25 cellular contexts compared by ENCODE assay signal in the genomic region with DNA sequence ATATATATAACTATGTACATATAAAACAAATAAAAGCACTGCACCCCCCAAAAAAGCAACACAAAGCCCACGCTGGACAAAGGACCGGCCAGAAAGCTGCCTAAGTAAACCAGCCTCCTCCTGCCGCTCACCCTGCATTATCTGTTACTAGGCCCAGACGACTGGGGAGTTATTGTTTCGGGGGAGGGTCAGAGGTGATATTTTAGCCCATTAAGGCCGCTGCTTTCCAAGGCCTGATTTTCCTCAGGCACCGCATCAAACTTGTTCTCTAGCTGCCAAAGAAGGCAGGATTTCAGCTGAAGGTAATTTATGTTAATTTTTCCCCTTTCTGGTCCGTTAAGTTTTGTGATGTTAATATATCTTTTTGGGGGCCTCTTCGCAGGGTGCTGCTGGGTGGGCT. TPM values are rescaled to one million over a fixed set of nuclear protein-coding genes. Genes with fewer than 3 reads are reported as not detected.
DNase-seq lines count a peak whose midpoint lies in the region; ATAC-seq, FAIRE-seq and TF ChIP-seq lines count a peak whose summit lies in the region.
"Had no signal": no experiment of that assay in that cellular context is flagged by ENCODE, and none has a peak within 500 bp of the region (broad histone marks: within the 10 kb centered on the region; RNA-seq: fewer than 3 reads in every experiment).

No MANE protein-coding gene starts in this region.

- H3K27me3 ChIP-seq in cardiac muscle cell, result no peaks in the 10 kb centered on the region
- H3K27me3 ChIP-seq in H1 (replicated peaks in 1 of 4; ENCODE audit: control insufficient read depth in 3 of 4, extremely low read depth in 1 of 4, insufficient read depth in 3 of 4, low read length in 3 of 4), result no peaks in the 10 kb centered on the region
- no peaks in the 10 kb centered on the region for H3K27me3 ChIP-seq in mesendoderm (ENCODE audit: insufficient read depth, low read length, poor library complexity)
- H3K27me3 ChIP-seq: BLaER1, Peyer's patch, SJCRH30 had no signal

- H3K4ac ChIP-seq in H1 (replicated peaks; ENCODE audit: insufficient read length, low read depth, low read length) (no peak overlapping the region), mesendoderm (ENCODE audit: low read depth, low read length) (no peak overlapping the region)

- TF ChIP-seq EP300 in H1 (IDR thresholded peaks at IDR 0.05; ENCODE audit: borderline replicate concordance in 1 of 2, low read depth in 2 of 2, low read length in 2 of 2), result no peak

- FAIRE-seq in H1 (lab: Jason Lieb, UNC), result no peak
- FAIRE-seq: GM12878 had no signal

- intact Hi-C loops in Right ventricle myocardium superior (cut with DNase I), result no loop called here

- H3K18ac ChIP-seq in H1 (ENCODE audit: extremely low read depth, low read length), result peak overlapping the region; percentile 86; the same call in 1 of the 2 replicates
- H3K18ac ChIP-seq in mesendoderm (ENCODE audit: low read length), result peak overlapping the region; percentile 43

- H3K14ac ChIP-seq in H1 (ENCODE audit: insufficient read length), result no peak overlapping the region

- H3K27ac ChIP-seq in cardiac muscle cell (peak overlapping the region; percentile 36), H1 (ENCODE audit: low read depth, low read length) (peak overlapping the region; percentile 61), mesendoderm (ENCODE audit: low read depth, low read length) (no peak overlapping the region)
- H3K27ac ChIP-seq: 22Rv1, BLaER1, GM23248, Peyer's patch, SJCRH30 had no signal

- POLR2A ChIA-PET in H1 (lab: Charles Lee; ENCODE audit: partially characterized antibody), result interaction anchor here (0.8 kb wide), 1 partner anchor 47 kb away, joined by 3 read pairs; no protein-coding TSS in a partner anchor

- H3K79me2 ChIP-seq in H1 (ENCODE audit: control insufficient read depth in 1 of 2, insufficient read depth in 2 of 2, low read length in 2 of 2), result no peaks in the 10 kb centered on the region
- no peaks in the 10 kb centered on the region for H3K79me2 ChIP-seq in mesendoderm (ENCODE audit: control insufficient read depth, insufficient read depth, low read length)

- no peak for ATAC-seq in Right ventricle myocardium superior (ENCODE audit: poor library complexity)
- ATAC-seq in HG03354 (IDR thresholded peaks at IDR 0.05; ENCODE audit: poor library complexity, severe bottlenecking, unreplicated experiment), result no peak
- ATAC-seq in HG03159 (IDR thresholded peaks at IDR 0.05; ENCODE audit: unreplicated experiment), result no peak
- ATAC-seq: GM12878 had no signal

- no peak overlapping the region for H4K8ac ChIP-seq in H1 (ENCODE audit: extremely low read depth, insufficient read depth, low read length)
- no peak overlapping the region for H4K8ac ChIP-seq in mesendoderm (ENCODE audit: low read depth, low read length)

- TF ChIP-seq CTCF in cardiac muscle cell (IDR thresholded peaks at IDR 0.05; ENCODE audit: low read depth, low read length) (no peak), H1 (IDR thresholded peaks at IDR 0.05; ENCODE audit: control extremely low read depth in 1 of 3, insufficient read depth in 1 of 3, low read depth in 1 of 3, low read length in 3 of 3) (no peak)

- H3K56ac ChIP-seq in H1 (replicated peaks; ENCODE audit: insufficient read length, low read depth, low read length), result no peak overlapping the region
- no peak overlapping the region for H3K56ac ChIP-seq in mesendoderm (ENCODE audit: low read length)

- CTCF ChIA-PET in H1 (lab: Charles Lee; ENCODE audit: partially characterized antibody), result interaction anchor here (0.8 to 2.2 kb wide), 5 partner anchors 11 to 360 kb away, joined by 3 to 6 read pairs (median 4); no protein-coding TSS in a partner anchor

- H3K23ac ChIP-seq in H1 (ENCODE audit: insufficient read length) (no peak overlapping the region), mesendoderm (ENCODE audit: low read length) (no peak overlapping the region)

- no peak for TF ChIP-seq RAD21 in H1 (IDR thresholded peaks at IDR 0.05 in 1 of 2, conservative IDR thresholded peaks at IDR 0.05 in 1 of 2; ENCODE audit: low read depth in 2 of 2, low read length in 2 of 2)

- H2BK5ac ChIP-seq in H1 (ENCODE audit: low read depth, low read length), result peak overlapping the region; percentile 37; the same call in 1 of the 2 replicates
- no peak overlapping the region for H2BK5ac ChIP-seq in mesendoderm (ENCODE audit: low read length)

- H3K9me3 ChIP-seq in cardiac muscle cell (ENCODE audit: low read depth) (no peaks in the 10 kb centered on the region), H1 (ENCODE audit: insufficient read depth in 2 of 2, low read depth in 1 of 2, low read length in 1 of 2) (no peaks in the 10 kb centered on the region)
- H3K9me3 ChIP-seq: BLaER1, Peyer's patch, SJCRH30 had no signal

- no peak overlapping the region for H4K91ac ChIP-seq in H1 (replicated peaks; ENCODE audit: insufficient read length, low read length)

- 0 out of 2 replicates have a peak overlapping the region, but pooled peaks have one; percentile 84 for H2BK12ac ChIP-seq in H1 (ENCODE audit: low read depth, low read length)

- no peak overlapping the region; a peak in 1 of 7 replicates for H3K9ac ChIP-seq in H1 (replicated peaks in 1 of 4; ENCODE audit: extremely low read depth in 1 of 4, low read depth in 3 of 4, low read length in 3 of 4)
- no peak overlapping the region for H3K9ac ChIP-seq in mesendoderm (ENCODE audit: low read length)
- H3K9ac ChIP-seq: BLaER1, GM23248 had no signal

- H3K23me2 ChIP-seq in H1 (ENCODE audit: low read depth, low read length), result no peaks in the 10 kb centered on the region

- H2BK15ac ChIP-seq in H1 (ENCODE audit: low read length), result no peak overlapping the region
- H2BK15ac ChIP-seq in mesendoderm (replicated peaks; ENCODE audit: low read depth), result no peak overlapping the region

- H2BK20ac ChIP-seq in H1 (ENCODE audit: low read length), result no peak overlapping the region

- no peak for DNase-seq in cardiac muscle cell (ENCODE audit: low read depth in 1 of 2, low spot score in 1 of 2)
- no peak for DNase-seq in Right ventricle myocardium superior
- DNase-seq in H1 (ENCODE audit: low read depth in 1 of 2, low spot score in 2 of 2), result no peak
- DNase-seq in mesendoderm, result no peak
- no peak for DNase-seq in NCI-H2227 treated with DMSO at 0.1 percent for 48 hours (lab: John Stamatoyannopoulos, UW)
- no peak for DNase-seq in occipital lobe (lab: John Stamatoyannopoulos, UW)
- DNase-seq: ACHN; CD4-positive, alpha-beta T cell; COR-L47; DND-41; GM23248; IMR-90; MV-4-11; NCI-H1105 treated with DMSO at 0.1 percent for 48 hours; NCI-H1694; NCI-H2081; NCI-H2171; NCI-H524 treated with DMSO at 0.1 percent for 48 hours; Peyer's patch; SJCRH30 had no signal

- H3K4me3 ChIP-seq in cardiac muscle cell, result no peak overlapping the region
- H3K4me3 ChIP-seq in H1 (ENCODE audit: extremely low read depth in 1 of 4, insufficient read depth in 2 of 4, low read depth in 3 of 4, low read length in 4 of 4), result no peak overlapping the region
- no peak overlapping the region for H3K4me3 ChIP-seq in mesendoderm (ENCODE audit: low read length)
- H3K4me3 ChIP-seq: BLaER1, GM12878, GM23248, Peyer's patch, SJCRH30 had no signal

- no peaks in the 10 kb centered on the region for H3K79me1 ChIP-seq in H1 (ENCODE audit: low read depth, low read length)
- H3K79me1 ChIP-seq in mesendoderm (ENCODE audit: low read length), result no peaks in the 10 kb centered on the region

- H3K4me1 ChIP-seq in cardiac muscle cell (ENCODE audit: low read depth), result peaks cover 8% of the 10 kb centered on the region
- peaks cover 8 to 16% (median 13%) of the 10 kb centered on the region in 4 experiments; a peak in 6 of 7 replicates for H3K4me1 ChIP-seq in H1 (replicated peaks in 1 of 4; ENCODE audit: control insufficient read depth in 3 of 4, insufficient read depth in 4 of 4, low read length in 3 of 4)
- no peaks in the 10 kb centered on the region for H3K4me1 ChIP-seq in mesendoderm (ENCODE audit: control insufficient read depth, low read depth, low read length)
- H3K4me1 ChIP-seq: BLaER1, Peyer's patch, SJCRH30 had no signal

- H4K20me1 ChIP-seq in H1 (replicated peaks in 1 of 2; ENCODE audit: control insufficient read depth in 1 of 2, insufficient read depth in 2 of 2, low read length in 2 of 2), result no peaks in the 10 kb centered on the region
- H4K20me1 ChIP-seq: BLaER1 had no signal

- H3K4me2 ChIP-seq in H1 (ENCODE audit: insufficient read depth in 1 of 2, low read depth in 2 of 2, low read length in 2 of 2) (peak overlapping the region in 1 of 2 experiments; percentile 8; a peak in 1 of 4 replicates), mesendoderm (ENCODE audit: low read length) (no peak overlapping the region)
- H3K4me2 ChIP-seq: BLaER1 had no signal

- no peak for TF ChIP-seq POLR2A in H1 (IDR thresholded peaks at IDR 0.05; ENCODE audit: control extremely low read depth in 1 of 2, low read depth in 2 of 2, low read length in 2 of 2)

- H2BK120ac ChIP-seq in H1 (replicated peaks; ENCODE audit: low read depth, low read length) (no peak overlapping the region), mesendoderm (ENCODE audit: low read depth, low read length) (peak overlapping the region; percentile 10)

- no peaks in the 10 kb centered on the region for H3K36me3 ChIP-seq in cardiac muscle cell
- no peaks in the 10 kb centered on the region for H3K36me3 ChIP-seq in H1 (ENCODE audit: control insufficient read depth in 2 of 4, insufficient read depth in 4 of 4, low read length in 3 of 4)
- no peaks in the 10 kb centered on the region for H3K36me3 ChIP-seq in mesendoderm (ENCODE audit: control insufficient read depth, insufficient read depth, low read length)
- H3K36me3 ChIP-seq: BLaER1, Peyer's patch, SJCRH30 had no signal

- H4K5ac ChIP-seq in H1 (ENCODE audit: insufficient read length, low read depth, low read length), result peak overlapping the region; percentile 6
- no peak overlapping the region for H4K5ac ChIP-seq in mesendoderm (ENCODE audit: low read length)

- H2AK5ac ChIP-seq in H1 (ENCODE audit: low read depth, low read length) (no peak overlapping the region), mesendoderm (ENCODE audit: low read length) (no peak overlapping the region)

- 39% methylated on average over 9 of the region's 9 CpGs; no CpG with 5 or more reads in 1 of the 2 experiments for WGBS in H1 (ENCODE audit: extremely low coverage in 1 of 2, insufficient coverage in 1 of 2, insufficient read length in 1 of 2, insufficient replicate concordance in 2 of 2, low coverage in 1 of 2, low lambda C conversion rate in 2 of 2, missing lambda C conversion rate in 1 of 2), 2 experiments
- whole genome bisulfite sequencing in mesendoderm (ENCODE audit: extremely low coverage, insufficient coverage, low lambda C conversion rate), result no CpG with 5 or more reads among the region's 9 CpGs

- no peak overlapping the region for H2AFZ ChIP-seq in H1 (ENCODE audit: low read length)
- H2AFZ ChIP-seq: GM23248 had no signal

RNA-seq across cellular contexts. Expression of a gene that starts 44.0 kb away (rescaled TPM):
- total RNA-seq in cardiac muscle cell (260 and 304 TPM in 2 replicates), Right ventricle myocardium superior (297 TPM), occipital lobe (216 TPM)
- polyA plus RNA-seq in cardiac muscle cell (145 and 171 TPM in 2 replicates), H1 (2011; rRNA removed) (115 and 124 TPM in 2 replicates)
- total RNA-seq in H1 (2021; fragmentation: NEBNext Ultra II Directional; extraction: Animal tissue kit (Norgen Biotek cat#: 25700)), result 302 and 349 TPM in 2 replicates
- 159 TPM for polyA plus RNA-seq in H1 (2011; cell fraction: cytosol; rRNA removed)
- polyA plus RNA-seq in H1 (2011; cell fraction: nucleus; rRNA removed), result 239 TPM
- 239 to 268 TPM (median 258 TPM) in 4 replicates for polyA plus RNA-seq in H1 (2012, experiment 1 of 2)
- polyA plus RNA-seq in H1 (2012, experiment 2 of 2), result 40.4 TPM
- 134 TPM for polyA plus RNA-seq in H1 (2013, experiment 1 of 2)
- polyA plus RNA-seq in H1 (2013, experiment 2 of 2), result 131 TPM
- polyA minus RNA-seq in H1 (2011; rRNA and poly(A)+ RNA removed), result 165 and 188 TPM in 2 replicates
- 179 TPM for polyA minus RNA-seq in H1 (2011; cell fraction: cytosol; rRNA and poly(A)+ RNA removed)
- polyA minus RNA-seq in H1 (2011; cell fraction: nucleus; rRNA and poly(A)+ RNA removed), result 114 TPM
- polyA plus RNA-seq in mesendoderm (2013, experiment 1 of 2), result 144 TPM
- polyA plus RNA-seq in mesendoderm (2013, experiment 2 of 2), result 148 TPM
